11 cellular contexts compared by ENCODE assay signal in the genomic region with DNA sequence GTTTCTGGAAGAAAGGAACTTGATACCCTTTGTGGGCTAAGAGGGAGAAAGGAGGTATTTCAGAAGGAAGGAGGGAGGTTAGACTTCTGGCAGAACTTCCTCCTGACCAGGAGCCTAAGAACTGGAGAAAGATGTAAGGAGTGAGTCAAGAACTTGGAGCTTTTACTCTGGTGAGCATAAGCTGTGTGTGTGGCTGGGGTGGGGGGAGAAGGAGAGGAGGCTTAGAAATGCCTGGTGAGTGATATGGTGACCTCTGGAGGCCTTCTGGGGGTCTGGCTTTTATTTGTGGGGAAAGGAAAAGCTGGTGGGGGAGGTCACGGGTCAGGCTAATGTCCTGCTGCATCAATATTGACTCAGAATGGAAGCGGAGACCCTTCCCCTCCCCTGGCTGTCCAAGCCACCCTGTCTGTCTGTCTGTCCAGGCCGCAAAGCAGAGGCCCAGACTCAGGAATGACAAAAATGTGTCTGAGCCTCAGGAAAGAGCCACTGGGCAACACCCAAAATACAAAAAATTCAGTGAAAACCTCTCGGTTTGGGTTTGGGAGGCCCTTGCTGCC. TPM values are rescaled to one million over a fixed set of nuclear protein-coding genes. Genes with fewer than 3 reads are reported as not detected.
DNase-seq lines count a peak whose midpoint lies in the region; ATAC-seq and TF ChIP-seq lines count a peak whose summit lies in the region.
"Had no signal": no experiment of that assay in that cellular context is flagged by ENCODE, and none has a peak within 500 bp of the region (broad histone marks: within the 10 kb centered on the region; RNA-seq: fewer than 3 reads in every experiment).

No MANE protein-coding gene starts in this region.

- no peak overlapping the region for H3K4me3 Mint-ChIP-seq in activated T-cell treated with anti-CD3 and anti-CD28 coated beads, Interleukin-2, amount 50 U/mL, for 24 hours
- H3K4me3 Mint-ChIP-seq in CD4-positive, alpha-beta T cell: no peak overlapping the region
- H3K4me3 Mint-ChIP-seq: effector memory CD8-positive, alpha-beta T cell had no signal

- H3K4me2 ChIP-seq in skeletal muscle satellite cell (ENCODE audit: low read length): peak overlapping the region; percentile 95

- DNase-seq in EL (peak; percentile 76), ascending aorta (ENCODE audit: low spot score in 2 of 2) (peak in 1 of 2 donors; percentile 65), OCI-M1 (lab: John Stamatoyannopoulos, UW) (no peak), GM10266 (ENCODE audit: extremely low spot score) (no peak)
- DNase-seq in activated T-cell treated with anti-CD3 and anti-CD28 coated beads, Interleukin-2, amount 50 U/mL, for 24 hours: no peak
- DNase-seq in CD4-positive, alpha-beta T cell: no peak
- DNase-seq: effector memory CD8-positive, alpha-beta T cell; NCI-H1048 had no signal

- H3K27me3 Mint-ChIP-seq in activated T-cell treated with anti-CD3 and anti-CD28 coated beads, Interleukin-2, amount 50 U/mL, for 24 hours: no peaks in the 10 kb centered on the region
- peaks cover 4% of the 10 kb centered on the region for H3K27me3 Mint-ChIP-seq in CD4-positive, alpha-beta T cell
- H3K27me3 Mint-ChIP-seq: effector memory CD8-positive, alpha-beta T cell had no signal

- H3K36me3 Mint-ChIP-seq in activated T-cell treated with anti-CD3 and anti-CD28 coated beads, Interleukin-2, amount 50 U/mL, for 24 hours (ENCODE audit: low read depth): no peaks in the 10 kb centered on the region
- H3K36me3 Mint-ChIP-seq in CD4-positive, alpha-beta T cell (ENCODE audit: low read depth): no peaks in the 10 kb centered on the region

- POLR2A ChIA-PET in CD4-positive, alpha-beta T cell (lab: Charles Lee): no interaction called here

- H3K9ac ChIP-seq in iPS-15b (ENCODE audit: low read depth, low read length) (peak overlapping the region; percentile 38), skeletal muscle satellite cell (ENCODE audit: low read depth, low read length) (peak overlapping the region; percentile 75)

- H3K4me1 ChIP-seq in ascending aorta (peaks cover 36 to 71% of the 10 kb centered on the region in 2 donors), iPS-15b (ENCODE audit: control insufficient read depth, insufficient read depth, low read length) (peaks cover 46% of the 10 kb centered on the region), skeletal muscle satellite cell (ENCODE audit: control insufficient read depth, insufficient read depth, low read length) (peaks cover 78% of the 10 kb centered on the region)

- no peak overlapping the region for H3K27ac Mint-ChIP-seq in activated T-cell treated with anti-CD3 and anti-CD28 coated beads, Interleukin-2, amount 50 U/mL, for 24 hours
- H3K27ac Mint-ChIP-seq in CD4-positive, alpha-beta T cell: no peak overlapping the region
- H3K27ac Mint-ChIP-seq: effector memory CD8-positive, alpha-beta T cell had no signal

- TF ChIP-seq CTCF in ascending aorta (IDR thresholded peaks at IDR 0.05): no peak
- no peak for TF ChIP-seq CTCF in GM10266 (IDR thresholded peaks at IDR 0.05; ENCODE audit: control insufficient read depth, insufficient read depth, low read depth, missing control alignments)
- TF ChIP-seq CTCF in CD4-positive, alpha-beta T cell (IDR thresholded peaks at IDR 0.05): no peak

- ATAC-seq in CD4-positive, alpha-beta T cell (ENCODE audit: poor library complexity): no peak
- ATAC-seq: effector memory CD8-positive, alpha-beta T cell had no signal

- H3K4me3 ChIP-seq in ascending aorta (peak overlapping the region; percentile 38 to 96), iPS-15b (ENCODE audit: low read depth, low read length) (no peak overlapping the region), skeletal muscle satellite cell (ENCODE audit: low read length) (peak overlapping the region; percentile 80)

- CTCF ChIA-PET in CD4-positive, alpha-beta T cell (lab: Charles Lee): no interaction called here

- H3K9me3 ChIP-seq in ascending aorta (no peaks in the 10 kb centered on the region), iPS-15b (ENCODE audit: control insufficient read depth, insufficient read depth, low read length) (no peaks in the 10 kb centered on the region), skeletal muscle satellite cell (replicated peaks; ENCODE audit: low read length) (no peaks in the 10 kb centered on the region)
- H3K9me3 ChIP-seq in CD4-positive, alpha-beta T cell (ENCODE audit: control insufficient read depth, low read length): no peaks in the 10 kb centered on the region

- H3K9me3 Mint-ChIP-seq in activated T-cell treated with anti-CD3 and anti-CD28 coated beads, Interleukin-2, amount 50 U/mL, for 24 hours: no peaks in the 10 kb centered on the region
- no peaks in the 10 kb centered on the region for H3K9me3 Mint-ChIP-seq in CD4-positive, alpha-beta T cell
- H3K9me3 Mint-ChIP-seq: effector memory CD8-positive, alpha-beta T cell had no signal

- H3K36me3 ChIP-seq in ascending aorta (no peaks in the 10 kb centered on the region), iPS-15b (ENCODE audit: control insufficient read depth, insufficient read depth, low read length) (peaks cover 2% of the 10 kb centered on the region), skeletal muscle satellite cell (ENCODE audit: insufficient read depth, low read length) (peaks cover 17% of the 10 kb centered on the region)

- intact Hi-C loops in ascending aorta (cut with DNase I): no loop called here
- intact Hi-C loops in CD4-positive, alpha-beta T cell (cut with DNase I, micrococcal nuclease): no loop called here

- peak overlapping the region; percentile 91 to 99 for H3K27ac ChIP-seq in ascending aorta
- no peak overlapping the region for H3K27ac ChIP-seq in CD4-positive, alpha-beta T cell (ENCODE audit: low read depth, low read length)

- H3K27me3 ChIP-seq in ascending aorta (no peaks in the 10 kb centered on the region), iPS-15b (ENCODE audit: control insufficient read depth, insufficient read depth, low read length) (no peaks in the 10 kb centered on the region), skeletal muscle satellite cell (ENCODE audit: control insufficient read depth, insufficient read depth, low read length) (no peaks in the 10 kb centered on the region)
- no peaks in the 10 kb centered on the region for H3K27me3 ChIP-seq in CD4-positive, alpha-beta T cell (ENCODE audit: control insufficient read depth, insufficient read depth, low read length)

- H3K4me1 Mint-ChIP-seq in activated T-cell treated with anti-CD3 and anti-CD28 coated beads, Interleukin-2, amount 50 U/mL, for 24 hours (ENCODE audit: low read depth): peaks cover 12% of the 10 kb centered on the region
- H3K4me1 Mint-ChIP-seq in CD4-positive, alpha-beta T cell (ENCODE audit: low read depth): peaks cover 11% of the 10 kb centered on the region

RNA-seq across cellular contexts. Expression of a gene that starts 4.8 kb away (rescaled TPM):
- 708 TPM for total RNA-seq in ascending aorta
- total RNA-seq in skeletal muscle satellite cell (2012; rRNA removed): 237 and 303 TPM in 2 replicates
- total RNA-seq in CD4-positive, alpha-beta T cell: 1 to 10 TPM; 6.6 to 8.5 TPM

RNA-seq across cellular contexts. Expression of a gene that starts 14.3 kb away (rescaled TPM):
- total RNA-seq in ascending aorta: not detected
- not detected in 2 replicates for total RNA-seq in skeletal muscle satellite cell (2012; rRNA removed)
- not detected for total RNA-seq in CD4-positive, alpha-beta T cell
- total RNA-seq: mucosa of gallbladder had no signal

RNA-seq across cellular contexts. Expression of a gene that starts 21.9 kb away (rescaled TPM):
- total RNA-seq in ascending aorta: 188 TPM
- 91.5 and 92.8 TPM in 2 replicates for total RNA-seq in skeletal muscle satellite cell (2012; rRNA removed)
- 100 to 1,000 TPM; 133 to 144 TPM for total RNA-seq in CD4-positive, alpha-beta T cell

RNA-seq across cellular contexts. Expression of a gene that starts 44.2 kb away (rescaled TPM):
- total RNA-seq in ascending aorta: 50.9 TPM
- 41.9 and 50.2 TPM in 2 replicates for total RNA-seq in skeletal muscle satellite cell (2012; rRNA removed)
- 1 to 10 TPM; 4.8 to 6.1 TPM for total RNA-seq in CD4-positive, alpha-beta T cell

RNA-seq across cellular contexts. Expression of a gene that starts 54.5 kb away (rescaled TPM):
- 7.7 TPM for total RNA-seq in ascending aorta
- total RNA-seq in skeletal muscle satellite cell (2012; rRNA removed): 9.4 and 9.8 TPM in 2 replicates
- 1 to 10 TPM; 7.2 to 9.9 TPM for total RNA-seq in CD4-positive, alpha-beta T cell

Comparison
In these comparisons a context has a peak if more than half of its experiments do, and no peak if none do; other contexts are left out.
1. RNA of a gene that starts 4.8 kb away (total RNA-seq): 708 TPM in ascending aorta (single experiment); 6.6 to 8.5 TPM in CD4-positive, alpha-beta T cell; every median in the first group is over 10 times any median in the second.